24 cellular contexts compared by ENCODE assay signal in the genomic region with DNA sequence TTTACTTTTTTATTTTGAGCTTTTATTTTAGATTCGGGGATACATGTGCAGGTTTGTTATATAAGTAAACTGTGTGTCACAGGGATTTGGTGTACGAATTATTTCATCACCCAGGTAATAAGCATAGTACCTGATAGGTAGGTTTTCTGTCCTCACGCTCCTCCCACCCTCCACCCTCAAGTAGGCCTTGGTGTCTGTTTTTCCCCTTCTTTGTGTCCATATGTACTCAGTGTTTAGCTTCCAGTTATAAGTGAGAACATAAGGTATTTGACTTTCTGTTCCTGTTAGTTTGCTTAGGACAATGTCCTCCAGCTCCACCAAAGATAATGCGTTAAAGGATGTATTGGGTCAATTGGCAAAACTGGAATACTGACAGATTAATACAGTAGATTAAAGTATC. TPM values are rescaled to one million over a fixed set of nuclear protein-coding genes. Genes with fewer than 3 reads are reported as not detected.
DNase-seq lines count a peak whose midpoint lies in the region; ATAC-seq and TF ChIP-seq lines count a peak whose summit lies in the region.
"Had no signal": no experiment of that assay in that cellular context is flagged by ENCODE, and none has a peak within 500 bp of the region (broad histone marks: within the 10 kb centered on the region; RNA-seq: fewer than 3 reads in every experiment).

No MANE protein-coding gene starts in this region.

- H3K4me2 ChIP-seq in PC-3 (ENCODE audit: low read length) = no peak overlapping the region
- H3K4me2 ChIP-seq: BLaER1 treated with 17β-estradiol and CSF1 and Interleukin-3, amounts not matched to agents 10 nM and 100 nM had no signal

- 57% methylated on average over 4 of the region's 4 CpGs for WGBS in prostate gland

- no peaks in the 10 kb centered on the region for H4K20me1 ChIP-seq in PC-3 (ENCODE audit: low read length)
- H4K20me1 ChIP-seq: BLaER1 treated with 17β-estradiol and CSF1 and Interleukin-3, amounts not matched to agents 10 nM and 100 nM had no signal

- CTCF ChIA-PET in PC-3 (lab: Charles Lee) = no interaction called here

- ATAC-seq in PC-3 = no peak
- ATAC-seq: GM12878 had no signal

- no peaks in the 10 kb centered on the region for H3K9me2 ChIP-seq in PC-3 (replicated peaks; ENCODE audit: low read length)

- POLR2A ChIA-PET in PC-3 (lab: Charles Lee; ENCODE audit: unreplicated experiment) = no interaction called here

- TF ChIP-seq CTCF in C4-2B (conservative IDR thresholded peaks at IDR 0.05) (no peak), prostate gland (IDR thresholded peaks at IDR 0.05) (no peak), PC-3 (conservative IDR thresholded peaks at IDR 0.05; ENCODE audit: low read depth, low read length) (no peak)

- no peaks in the 10 kb centered on the region for H3K9me3 ChIP-seq in SJCRH30 (replicated peaks)
- H3K9me3 ChIP-seq in prostate gland = no peaks in the 10 kb centered on the region
- H3K9me3 ChIP-seq in PC-3 (ENCODE audit: low read length) = no peaks in the 10 kb centered on the region
- H3K9me3 ChIP-seq: BLaER1 treated with 17β-estradiol and CSF1 and Interleukin-3, amounts not matched to agents 10 nM and 100 nM had no signal

- no TSS peak for BruUV-seq in PC-3 (replicated peaks; lab: Mats Ljungman, UMichigan)

- H3K27ac ChIP-seq in C4-2B (peak overlapping the region; percentile 67), SJCRH30 (peak overlapping the region; percentile 68), prostate gland (no peak overlapping the region), PC-3 (ENCODE audit: low read length) (no peak overlapping the region)
- H3K27ac ChIP-seq: BLaER1 treated with 17β-estradiol and CSF1 and Interleukin-3, amounts not matched to agents 10 nM and 100 nM had no signal

- H3K9ac ChIP-seq in PC-3 (ENCODE audit: low read length) = no peak overlapping the region
- H3K9ac ChIP-seq: BLaER1 treated with 17β-estradiol and CSF1 and Interleukin-3, amounts not matched to agents 10 nM and 100 nM had no signal

- H3K27me3 ChIP-seq in SJCRH30 (no peaks in the 10 kb centered on the region), prostate gland (replicated peaks; ENCODE audit: insufficient read depth) (no peaks in the 10 kb centered on the region), PC-3 (ENCODE audit: low read length) (no peaks in the 10 kb centered on the region)
- H3K27me3 ChIP-seq: BLaER1 treated with 17β-estradiol and CSF1 and Interleukin-3, amounts not matched to agents 10 nM and 100 nM had no signal

- intact Hi-C loops in prostate gland (cut with DNase I) (no loop called here), PC-3 (cut with micrococcal nuclease) (no loop called here)

- H3K36me3 ChIP-seq in SJCRH30 (no peaks in the 10 kb centered on the region), prostate gland (no peaks in the 10 kb centered on the region), PC-3 (ENCODE audit: low read depth, low read length) (no peaks in the 10 kb centered on the region)
- H3K36me3 ChIP-seq: BLaER1 treated with 17β-estradiol and CSF1 and Interleukin-3, amounts not matched to agents 10 nM and 100 nM had no signal

- no peaks in the 10 kb centered on the region for H3K79me2 ChIP-seq in PC-3 (ENCODE audit: low read length)

- H3K4me1 ChIP-seq in SJCRH30 (peaks cover 39% of the 10 kb centered on the region), prostate gland (replicated peaks) (no peaks in the 10 kb centered on the region), PC-3 (ENCODE audit: insufficient read depth, low read length) (peaks cover 11% of the 10 kb centered on the region; the same call in 1 of the 2 replicates)

- no peak for DNase-seq in SJCRH30
- DNase-seq in prostate gland (ENCODE audit: low spot score) = peak; percentile 10
- no peak for DNase-seq in occipital lobe (lab: John Stamatoyannopoulos, UW)
- DNase-seq in NCI-H1930 (lab: John Stamatoyannopoulos, UW) = no peak
- DNase-seq in PC-3 = no peak
- DNase-seq: 8988T; AML-193; CD4-positive, alpha-beta memory T cell; CD4-positive, CD25-positive, alpha-beta regulatory T cell; CD8-positive, alpha-beta memory T cell; COR-L47; DMS 273 treated with DMSO at 0.1 percent for 48 hours; DMS153; DMS53; DMS79; DND-41; EL; GDM1 had no signal

- H3F3A ChIP-seq in PC-3 (ENCODE audit: low read length, unreplicated experiment) = no peaks in the 10 kb centered on the region

- no peak for TF ChIP-seq POLR2A in prostate gland (IDR thresholded peaks at IDR 0.05)

- H2AFZ ChIP-seq in PC-3 (ENCODE audit: low read length) = no peak overlapping the region

- H3K4me3 ChIP-seq in SJCRH30 = no peak overlapping the region
- no peak overlapping the region for H3K4me3 ChIP-seq in prostate gland
- no peak overlapping the region for H3K4me3 ChIP-seq in PC-3 (ENCODE audit: low read length)
- H3K4me3 ChIP-seq: BLaER1 treated with 17β-estradiol and CSF1 and Interleukin-3, amounts not matched to agents 10 nM and 100 nM; GM12878 had no signal

RNA-seq across cellular contexts. Expression of a gene that starts 5.8 kb away (rescaled TPM):
- total RNA-seq in SJCRH30 (2014; rRNA removed; shearing (Covaris generic)) = not detected in 2 replicates
- total RNA-seq in prostate gland (1 to 10 TPM; 2.8 to 5.2 TPM), occipital lobe (0.31 TPM), PC-3 (2014; rRNA removed) (0.04 TPM in 1 of 2 replicates, not detected in the other)
- total RNA-seq: B cell; CD4-positive, alpha-beta memory T cell; CD4-positive, CD25-positive, alpha-beta regulatory T cell; CD8-positive, alpha-beta memory T cell; Daoy; G401 had no signal

RNA-seq across cellular contexts. Expression of a gene that starts 33.2 kb away (rescaled TPM):
- total RNA-seq in SJCRH30 (2014; rRNA removed; shearing (Covaris generic)) = 0.15 and 0.49 TPM in 2 replicates
- total RNA-seq in prostate gland (1 to 10 TPM; 1.2 to 3.0 TPM), occipital lobe (3.4 TPM), PC-3 (2014; rRNA removed) (0.12 TPM in 1 of 2 replicates, not detected in the other)
- total RNA-seq: B cell; CD4-positive, alpha-beta memory T cell; CD4-positive, CD25-positive, alpha-beta regulatory T cell; CD8-positive, alpha-beta memory T cell; Daoy had no signal

RNA-seq across cellular contexts. Expression of a gene that starts 41.6 kb away (rescaled TPM):
- total RNA-seq in SJCRH30 (2014; rRNA removed; shearing (Covaris generic)) = 40.2 and 44.2 TPM in 2 replicates
- total RNA-seq in prostate gland (10 to 100 TPM; 14.8 to 69.0 TPM), occipital lobe (47.1 TPM), PC-3 (2014; rRNA removed) (not detected in 2 replicates)
- total RNA-seq: B cell; CD4-positive, alpha-beta memory T cell; CD4-positive, CD25-positive, alpha-beta regulatory T cell; CD8-positive, alpha-beta memory T cell; Daoy; G401; GM12878 had no signal

RNA-seq across cellular contexts. Expression of a gene that starts 48.0 kb away (rescaled TPM):
- total RNA-seq in SJCRH30 (2014; rRNA removed; shearing (Covaris generic)) = 92.7 and 97.9 TPM in 2 replicates
- 100 to 1,000 TPM in 1 of 2 donors, 10 to 100 TPM in 1; 50.4 to 184 TPM for total RNA-seq in prostate gland
- 99.0 TPM for total RNA-seq in occipital lobe
- total RNA-seq in PC-3 (2014; rRNA removed) = 90.3 and 128 TPM in 2 replicates

RNA-seq across cellular contexts. Expression of a gene that starts 58.8 kb away (rescaled TPM):
- total RNA-seq in SJCRH30 (2014; rRNA removed; shearing (Covaris generic)) = 5.4 and 6.8 TPM in 2 replicates
- total RNA-seq in prostate gland = 100 to 1,000 TPM in 1 of 2 donors, 10 to 100 TPM in 1; 35.9 to 101 TPM
- total RNA-seq in occipital lobe = 49.8 TPM
- total RNA-seq in PC-3 (2014; rRNA removed) = 37.1 and 49.1 TPM in 2 replicates

Comparison
In these comparisons a context has a peak if more than half of its experiments do, and no peak if none do; other contexts are left out.
1. H3K27ac ChIP-seq: peak in C4-2B (single experiment) and SJCRH30 (single experiment); none in prostate gland (0 of 2) and PC-3 (single experiment).
2. RNA of a gene that starts 41.6 kb away (total RNA-seq): 14.8 to 69.0 TPM in prostate gland, 47.1 TPM in occipital lobe (single experiment) and 40.2 to 44.2 TPM in SJCRH30; not detected in PC-3; every median in the first group is over 10 times any median in the second.